ENCODE assay signal across 20 cellular contexts in genomic region chr3:190031887-190032752, GRCh38.
A peak's percentile ranks its signal among the peaks of the same experiment; 100 is the strongest.
DNase-seq lines count a peak whose midpoint lies in the region; ATAC-seq and TF ChIP-seq lines count a peak whose summit lies in the region.
"Had no signal": no experiment of that assay in that cellular context is flagged by ENCODE, and none has a peak within 500 bp of the region (broad histone marks: within the 10 kb centered on the region; RNA-seq: fewer than 3 reads in every experiment).

No MANE protein-coding gene starts in this region.

- peaks cover 15% of the 10 kb centered on the region for H3K4me1 ChIP-seq in osteoblast (ENCODE audit: insufficient read depth, low read length)
- H3K4me1 ChIP-seq in tibial artery = peaks cover 0 to 13% (median 0%) of the 10 kb centered on the region in 4 donors
- H3K4me1 ChIP-seq: BE2C had no signal

- H3K4me3 Mint-ChIP-seq in endothelial cell (ENCODE audit: unreplicated experiment) = no peak overlapping the region
- H3K4me3 Mint-ChIP-seq: activated B cell treated with CpG ODN at 0.5 μM for 24 hours had no signal

- H4K20me1 ChIP-seq in osteoblast (ENCODE audit: insufficient read depth, low read length) = no peaks in the 10 kb centered on the region

- peak overlapping the region; percentile 34 for H2AFZ ChIP-seq in osteoblast (ENCODE audit: low read length)

- H3K27ac ChIP-seq in osteoblast (ENCODE audit: low read depth, low read length) (peak overlapping the region; percentile 74), tibial artery (peak overlapping the region in 1 of 2 donors; percentile 43)

- H3K4me3 ChIP-seq in LNCaP clone FGC (ENCODE audit: low read depth, low read length) (no peak overlapping the region), osteoblast (ENCODE audit: insufficient read depth, low read length) (no peak overlapping the region), tibial artery (no peak overlapping the region)
- H3K4me3 ChIP-seq: heart left ventricle had no signal

- H3K27me3 Mint-ChIP-seq in endothelial cell (ENCODE audit: unreplicated experiment) = no peaks in the 10 kb centered on the region
- H3K27me3 Mint-ChIP-seq: activated B cell treated with CpG ODN at 0.5 μM for 24 hours had no signal

- H3K36me3 ChIP-seq in osteoblast (ENCODE audit: insufficient read depth, low read length) (no peaks in the 10 kb centered on the region), tibial artery (no peaks in the 10 kb centered on the region)
- H3K36me3 ChIP-seq: BE2C, heart left ventricle had no signal

- H3K9me3 ChIP-seq in osteoblast (ENCODE audit: low read depth, low read length) = no peaks in the 10 kb centered on the region
- H3K9me3 ChIP-seq in tibial artery = no peaks in the 10 kb centered on the region
- H3K9me3 ChIP-seq: BE2C, heart left ventricle had no signal

- H3K4me2 ChIP-seq in osteoblast (ENCODE audit: insufficient read depth, low read length) = peak overlapping the region; percentile 20

- DNase-seq in EH (ENCODE audit: low read depth) (peak; percentile 35), LNCaP clone FGC (ENCODE audit: low read depth) (peak; percentile 59), endothelial cell (ENCODE audit: low spot score) (no peak), osteoblast (ENCODE audit: insufficient read length, low spot score, missing footprints) (no peak), tibial artery (no peak), hippocampal formation (lab: John Stamatoyannopoulos, UW) (no peak), left cardiac atrium (no peak)
- DNase-seq: activated B cell treated with CpG ODN at 0.5 μM for 24 hours; activated gamma-delta T cell; BE2C; DMS 273 treated with DMSO at 0.1 percent for 48 hours; heart left ventricle; kidney glomerular epithelial cell; NCI-H2029; NCI-H748 treated with DMSO at 0.1 percent for 48 hours; posterior cingulate gyrus; RPMI8226; stimulated activated naive CD8-positive, alpha-beta T cell treated with anti-CD3 and anti-CD28 coated beads, Interleukin-15, Interleukin-2, amounts not matched to agents 100 U/mL and 50 U/mL, for 24 hours; T-helper 1 cell had no signal

- peak overlapping the region; percentile 74 for H3K27ac Mint-ChIP-seq in endothelial cell (ENCODE audit: unreplicated experiment)
- H3K27ac Mint-ChIP-seq: activated B cell treated with CpG ODN at 0.5 μM for 24 hours had no signal

- no peaks in the 10 kb centered on the region for H3K79me2 ChIP-seq in osteoblast (ENCODE audit: insufficient read depth, low read length)

- intact Hi-C loops in tibial artery (cut with DNase I; ENCODE audit: low total_unique reads) (no loop called here), left cardiac atrium (cut with DNase I) (no loop called here)

- H3K4me1 Mint-ChIP-seq in endothelial cell (ENCODE audit: unreplicated experiment) = peaks cover 5% of the 10 kb centered on the region
- H3K4me1 Mint-ChIP-seq: activated B cell treated with CpG ODN at 0.5 μM for 24 hours had no signal

- TF ChIP-seq CTCF in LNCaP clone FGC (IDR thresholded peaks at IDR 0.05; ENCODE audit: control insufficient read depth, extremely low read depth, insufficient read depth) (no peak), endothelial cell (IDR thresholded peaks at IDR 0.05; ENCODE audit: unreplicated experiment) (no peak), osteoblast (IDR thresholded peaks at IDR 0.05; ENCODE audit: extremely low read depth, low read depth, low read length) (no peak), tibial artery (IDR thresholded peaks at IDR 0.05) (no peak)

- H3K36me3 Mint-ChIP-seq in endothelial cell (ENCODE audit: low read depth, unreplicated experiment) = no peaks in the 10 kb centered on the region

- no peak for ATAC-seq in GM21576 (IDR thresholded peaks at IDR 0.05; ENCODE audit: unreplicated experiment)
- ATAC-seq in left cardiac atrium = no peak
- ATAC-seq: heart left ventricle; stimulated activated naive CD8-positive, alpha-beta T cell treated with anti-CD3 and anti-CD28 coated beads, Interleukin-15, Interleukin-2, amounts not matched to agents 100 U/mL and 50 U/mL, for 24 hours had no signal

- H3K9me3 Mint-ChIP-seq in endothelial cell (ENCODE audit: unreplicated experiment) = no peaks in the 10 kb centered on the region
- H3K9me3 Mint-ChIP-seq: activated B cell treated with CpG ODN at 0.5 μM for 24 hours had no signal

- H3K27me3 ChIP-seq in osteoblast (ENCODE audit: insufficient read depth, low read length) (no peaks in the 10 kb centered on the region), tibial artery (no peaks in the 10 kb centered on the region)
- H3K27me3 ChIP-seq: BE2C, heart left ventricle had no signal

Comparison
In these comparisons a context has a peak if more than half of its experiments do, and no peak if none do; other contexts are left out.
1. DNase-seq: peak in EH (single experiment) and LNCaP clone FGC (single experiment); none in endothelial cell (single experiment), osteoblast (single experiment), tibial artery (0 of 2), hippocampal formation (0 of 2) and left cardiac atrium (single experiment).